1 cellular context compared by ENCODE assay signal in genomic region chr12:12608557-12608957, GRCh38.
TF ChIP-seq lines count a peak whose summit lies in the region.

No MANE protein-coding gene starts in this region.

TF ChIP-seq in HepG2, 621 proteins besides CTCF, POLR2A, EP300 and RAD21:
- TF ChIP-seq ZUFSP (CRISPR knock-in tag; IDR thresholded peaks at IDR 0.05; ENCODE audit: borderline replicate concordance) (no peak), SMYD3 (CRISPR knock-in tag; IDR thresholded peaks at IDR 0.05) (no peak), STAG1 (CRISPR knock-in tag; IDR thresholded peaks at IDR 0.05) (peak; percentile 73), SMC3 (IDR thresholded peaks at IDR 0.05; ENCODE audit: low read length) (peak; percentile 49; the same call in 1 of the 2 replicates), IKZF4 (CRISPR knock-in tag; IDR thresholded peaks at IDR 0.05; ENCODE audit: borderline replicate concordance, low read depth, not compliant biosample characterization) (no peak), GMEB1 (CRISPR knock-in tag; IDR thresholded peaks at IDR 0.05; ENCODE audit: borderline replicate concordance) (no peak), SIX1 (CRISPR knock-in tag; IDR thresholded peaks at IDR 0.05; ENCODE audit: borderline replicate concordance) (no peak)
